Comparison of ENCODE assay signal across 25 cellular contexts in genomic region chr10:50281210-50281966, GRCh38. TPM values are rescaled to one million over a fixed set of nuclear protein-coding genes. Genes with fewer than 3 reads are reported as not detected.
"Had no signal": no experiment of that assay in that cellular context is flagged by ENCODE, and none has a peak within 500 bp of the region (broad histone marks: within the 10 kb centered on the region; RNA-seq: fewer than 3 reads in every experiment).

No MANE protein-coding gene starts in this region.

- FAIRE-seq: colon, endothelial cell of umbilical vein, islet of Langerhans, keratinocyte had no signal

- H3K36me3 ChIP-seq: esophagus squamous epithelium, gastrocnemius medialis, heart right ventricle, left lung, lower lobe of right lung had no signal

- H3K27ac ChIP-seq: coronary artery, dorsolateral prefrontal cortex, esophagus squamous epithelium, gastrocnemius medialis, heart right ventricle, left lung, lower lobe of right lung had no signal

- H3K9me3 ChIP-seq: esophagus squamous epithelium, gastrocnemius medialis, heart right ventricle, left lung, lower lobe of right lung, mucosa of descending colon had no signal

- H3K4me3 Mint-ChIP-seq: mesothelial cell of epicardium had no signal

- H3K36me3 Mint-ChIP-seq: mesothelial cell of epicardium had no signal

- H3K9me3 Mint-ChIP-seq: mesothelial cell of epicardium had no signal

- H3K4me3 ChIP-seq: coronary artery, dorsolateral prefrontal cortex, esophagus squamous epithelium, gastrocnemius medialis, heart right ventricle, left lung, lower lobe of right lung, mucosa of descending colon had no signal

- ATAC-seq: gastrocnemius medialis, heart right ventricle, left cardiac atrium, left lung, left ventricle myocardium superior, lower lobe of right lung, mucosa of descending colon had no signal

- H3K4me1 ChIP-seq: gastrocnemius medialis, left lung, lower lobe of right lung had no signal

- H3K4me1 Mint-ChIP-seq: mesothelial cell of epicardium, naive B cell had no signal

- DNase-seq: dermis blood vessel endothelial cell; dorsolateral prefrontal cortex; effector CD4-positive, alpha-beta T cell; effector memory CD4-positive, alpha-beta T cell; esophagus squamous epithelium; foreskin fibroblast; foreskin melanocyte; gastrocnemius medialis; glutamatergic neuron; head of caudate nucleus; heart right ventricle; hippocampal formation; left cardiac atrium; left lung; left ventricle myocardium superior; lower lobe of right lung; mesenchymal stem cell; mucosa of descending colon; naive B cell had no signal

- H3K27ac Mint-ChIP-seq: mesothelial cell of epicardium had no signal

- H3K27me3 ChIP-seq: gastrocnemius medialis, left lung had no signal

RNA-seq across cellular contexts. Expression of gene ASAH2, which starts 30.1 kb away (rescaled TPM):
- total RNA-seq: lower lobe of right lung had no signal
